ENCODE assay signal across 1 cellular context in the genomic region with DNA sequence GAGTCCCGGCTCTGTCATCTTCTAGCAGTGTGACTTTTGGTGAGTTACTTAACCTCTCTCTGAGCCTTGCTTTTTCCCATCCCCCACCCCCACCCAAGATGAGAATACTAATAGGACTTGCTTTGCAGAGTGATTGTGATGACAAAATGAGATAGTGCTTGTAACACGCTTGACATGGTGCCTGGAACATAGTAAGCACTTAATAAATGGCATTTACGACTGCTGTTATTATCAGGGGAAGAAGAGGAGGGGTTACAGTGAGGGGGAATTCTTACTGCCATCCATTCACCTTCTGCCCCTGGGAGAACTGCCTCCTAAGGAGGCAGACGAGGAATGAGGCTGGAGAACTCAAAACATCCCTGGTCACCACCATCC.
TF ChIP-seq lines count a peak whose summit lies in the region.

No MANE protein-coding gene starts in this region.

TF ChIP-seq in HEK293, 187 proteins besides CTCF, POLR2A, EP300 and RAD21 (continued from another document):
- TF ChIP-seq, protein P1, sequence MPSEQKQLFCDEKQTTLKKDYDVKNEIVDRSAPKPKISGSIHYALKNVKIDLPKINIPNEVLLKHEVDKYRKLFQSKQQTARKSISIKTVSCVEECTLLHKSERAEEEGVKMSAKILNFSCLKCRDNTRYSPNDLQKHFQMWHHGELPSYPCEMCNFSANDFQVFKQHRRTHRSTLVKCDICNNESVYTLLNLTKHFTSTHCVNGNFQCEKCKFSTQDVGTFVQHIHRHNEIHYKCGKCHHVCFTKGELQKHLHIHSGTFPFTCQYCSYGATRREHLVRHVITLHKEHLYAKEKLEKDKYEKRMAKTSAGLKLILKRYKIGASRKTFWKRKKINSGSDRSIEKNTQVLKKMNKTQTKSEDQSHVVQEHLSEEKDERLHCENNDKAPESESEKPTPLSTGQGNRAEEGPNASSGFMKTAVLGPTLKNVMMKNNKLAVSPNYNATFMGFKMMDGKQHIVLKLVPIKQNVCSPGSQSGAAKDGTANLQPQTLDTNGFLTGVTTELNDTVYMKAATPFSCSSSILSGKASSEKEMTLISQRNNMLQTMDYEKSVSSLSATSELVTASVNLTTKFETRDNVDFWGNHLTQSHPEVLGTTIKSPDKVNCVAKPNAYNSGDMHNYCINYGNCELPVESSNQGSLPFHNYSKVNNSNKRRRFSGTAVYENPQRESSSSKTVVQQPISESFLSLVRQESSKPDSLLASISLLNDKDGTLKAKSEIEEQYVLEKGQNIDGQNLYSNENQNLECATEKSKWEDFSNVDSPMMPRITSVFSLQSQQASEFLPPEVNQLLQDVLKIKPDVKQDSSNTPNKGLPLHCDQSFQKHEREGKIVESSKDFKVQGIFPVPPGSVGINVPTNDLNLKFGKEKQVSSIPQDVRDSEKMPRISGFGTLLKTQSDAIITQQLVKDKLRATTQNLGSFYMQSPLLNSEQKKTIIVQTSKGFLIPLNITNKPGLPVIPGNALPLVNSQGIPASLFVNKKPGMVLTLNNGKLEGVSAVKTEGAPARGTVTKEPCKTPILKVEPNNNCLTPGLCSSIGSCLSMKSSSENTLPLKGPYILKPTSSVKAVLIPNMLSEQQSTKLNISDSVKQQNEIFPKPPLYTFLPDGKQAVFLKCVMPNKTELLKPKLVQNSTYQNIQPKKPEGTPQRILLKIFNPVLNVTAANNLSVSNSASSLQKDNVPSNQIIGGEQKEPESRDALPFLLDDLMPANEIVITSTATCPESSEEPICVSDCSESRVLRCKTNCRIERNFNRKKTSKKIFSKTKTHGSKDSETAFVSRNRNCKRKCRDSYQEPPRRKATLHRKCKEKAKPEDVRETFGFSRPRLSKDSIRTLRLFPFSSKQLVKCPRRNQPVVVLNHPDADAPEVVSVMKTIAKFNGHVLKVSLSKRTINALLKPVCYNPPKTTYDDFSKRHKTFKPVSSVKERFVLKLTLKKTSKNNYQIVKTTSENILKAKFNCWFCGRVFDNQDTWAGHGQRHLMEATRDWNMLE (tag by site-specific recombination; conservative IDR thresholded peaks at IDR 0.05; ENCODE audit: low read depth) = no peak
- no peak for TF ChIP-seq ZNF544 (tag by site-specific recombination; IDR thresholded peaks at IDR 0.05)
- no peak for TF ChIP-seq ZNF133 (tag by site-specific recombination; IDR thresholded peaks at IDR 0.05)
- TF ChIP-seq ZNF473 (tag by site-specific recombination; IDR thresholded peaks at IDR 0.05) = no peak
- no peak for TF ChIP-seq ZNF48 (tag by site-specific recombination; IDR thresholded peaks at IDR 0.05)
- peak; percentile 99 for TF ChIP-seq ZNF664 (tag by site-specific recombination; IDR thresholded peaks at IDR 0.05)
- no peak for TF ChIP-seq ZNF404 (tag by site-specific recombination; IDR thresholded peaks at IDR 0.05)
